ENCODE assay signal across 2 cellular contexts in genomic region chr18:74665905-74666304, GRCh38.
TF ChIP-seq lines count a peak whose summit lies in the region.

No MANE protein-coding gene starts in this region.

TF ChIP-seq in GM23338, 12 proteins besides CTCF, POLR2A, EP300 and RAD21 (continued from another document):
- TF ChIP-seq, protein P1, sequence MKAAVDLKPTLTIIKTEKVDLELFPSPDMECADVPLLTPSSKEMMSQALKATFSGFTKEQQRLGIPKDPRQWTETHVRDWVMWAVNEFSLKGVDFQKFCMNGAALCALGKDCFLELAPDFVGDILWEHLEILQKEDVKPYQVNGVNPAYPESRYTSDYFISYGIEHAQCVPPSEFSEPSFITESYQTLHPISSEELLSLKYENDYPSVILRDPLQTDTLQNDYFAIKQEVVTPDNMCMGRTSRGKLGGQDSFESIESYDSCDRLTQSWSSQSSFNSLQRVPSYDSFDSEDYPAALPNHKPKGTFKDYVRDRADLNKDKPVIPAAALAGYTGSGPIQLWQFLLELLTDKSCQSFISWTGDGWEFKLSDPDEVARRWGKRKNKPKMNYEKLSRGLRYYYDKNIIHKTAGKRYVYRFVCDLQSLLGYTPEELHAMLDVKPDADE (IDR thresholded peaks at IDR 0.05): no peak
- TF ChIP-seq JUNB (IDR thresholded peaks at IDR 0.05; ENCODE audit: unreplicated experiment): no peak
- TF ChIP-seq ZNF462 (CRISPR knock-in tag; IDR thresholded peaks at IDR 0.05): no peak
- no peak for TF ChIP-seq POLR2AphosphoS5 (IDR thresholded peaks at IDR 0.05; ENCODE audit: low read depth)
- TF ChIP-seq NANOG (IDR thresholded peaks at IDR 0.05; ENCODE audit: borderline replicate concordance): no peak
- TF ChIP-seq ZNF114 (CRISPR knock-in tag; IDR thresholded peaks at IDR 0.05): no peak
- TF ChIP-seq EZH2phosphoT487 (IDR thresholded peaks at IDR 0.05; ENCODE audit: unreplicated experiment): no peak
- no peak for TF ChIP-seq REST (IDR thresholded peaks at IDR 0.05; ENCODE audit: unreplicated experiment)
- TF ChIP-seq EZH2 (IDR thresholded peaks at IDR 0.05; ENCODE audit: low read depth, unreplicated experiment): no peak
- TF ChIP-seq STAT1 (IDR thresholded peaks at IDR 0.05; ENCODE audit: unreplicated experiment): no peak

TF ChIP-seq in H1, 55 proteins besides CTCF, POLR2A, EP300 and RAD21 (continued from another document):
- no peak for TF ChIP-seq GABPA (IDR thresholded peaks at IDR 0.05; ENCODE audit: borderline replicate concordance, insufficient read depth, low read length)
- no peak for TF ChIP-seq BCL11A (IDR thresholded peaks at IDR 0.05; ENCODE audit: low read depth in 2 of 2, low read length in 2 of 2)
- no peak for TF ChIP-seq ASH2L (IDR thresholded peaks at IDR 0.05; ENCODE audit: low read length)
- TF ChIP-seq SP2 (IDR thresholded peaks at IDR 0.05; ENCODE audit: low read length): no peak
- no peak for TF ChIP-seq TAF7 (optimal IDR thresholded peaks at IDR 0.05; ENCODE audit: borderline replicate concordance, low read depth, low read length)
- no peak for TF ChIP-seq GTF2F1 (IDR thresholded peaks at IDR 0.05; ENCODE audit: borderline replicate concordance, low read depth, low read length)
- TF ChIP-seq NANOG (IDR thresholded peaks at IDR 0.05; ENCODE audit: insufficient read depth, low read depth, low read length, poor library complexity, severe bottlenecking): no peak
- TF ChIP-seq SIRT6 (IDR thresholded peaks at IDR 0.05; ENCODE audit: low read length): no peak
- TF ChIP-seq, protein P2, sequence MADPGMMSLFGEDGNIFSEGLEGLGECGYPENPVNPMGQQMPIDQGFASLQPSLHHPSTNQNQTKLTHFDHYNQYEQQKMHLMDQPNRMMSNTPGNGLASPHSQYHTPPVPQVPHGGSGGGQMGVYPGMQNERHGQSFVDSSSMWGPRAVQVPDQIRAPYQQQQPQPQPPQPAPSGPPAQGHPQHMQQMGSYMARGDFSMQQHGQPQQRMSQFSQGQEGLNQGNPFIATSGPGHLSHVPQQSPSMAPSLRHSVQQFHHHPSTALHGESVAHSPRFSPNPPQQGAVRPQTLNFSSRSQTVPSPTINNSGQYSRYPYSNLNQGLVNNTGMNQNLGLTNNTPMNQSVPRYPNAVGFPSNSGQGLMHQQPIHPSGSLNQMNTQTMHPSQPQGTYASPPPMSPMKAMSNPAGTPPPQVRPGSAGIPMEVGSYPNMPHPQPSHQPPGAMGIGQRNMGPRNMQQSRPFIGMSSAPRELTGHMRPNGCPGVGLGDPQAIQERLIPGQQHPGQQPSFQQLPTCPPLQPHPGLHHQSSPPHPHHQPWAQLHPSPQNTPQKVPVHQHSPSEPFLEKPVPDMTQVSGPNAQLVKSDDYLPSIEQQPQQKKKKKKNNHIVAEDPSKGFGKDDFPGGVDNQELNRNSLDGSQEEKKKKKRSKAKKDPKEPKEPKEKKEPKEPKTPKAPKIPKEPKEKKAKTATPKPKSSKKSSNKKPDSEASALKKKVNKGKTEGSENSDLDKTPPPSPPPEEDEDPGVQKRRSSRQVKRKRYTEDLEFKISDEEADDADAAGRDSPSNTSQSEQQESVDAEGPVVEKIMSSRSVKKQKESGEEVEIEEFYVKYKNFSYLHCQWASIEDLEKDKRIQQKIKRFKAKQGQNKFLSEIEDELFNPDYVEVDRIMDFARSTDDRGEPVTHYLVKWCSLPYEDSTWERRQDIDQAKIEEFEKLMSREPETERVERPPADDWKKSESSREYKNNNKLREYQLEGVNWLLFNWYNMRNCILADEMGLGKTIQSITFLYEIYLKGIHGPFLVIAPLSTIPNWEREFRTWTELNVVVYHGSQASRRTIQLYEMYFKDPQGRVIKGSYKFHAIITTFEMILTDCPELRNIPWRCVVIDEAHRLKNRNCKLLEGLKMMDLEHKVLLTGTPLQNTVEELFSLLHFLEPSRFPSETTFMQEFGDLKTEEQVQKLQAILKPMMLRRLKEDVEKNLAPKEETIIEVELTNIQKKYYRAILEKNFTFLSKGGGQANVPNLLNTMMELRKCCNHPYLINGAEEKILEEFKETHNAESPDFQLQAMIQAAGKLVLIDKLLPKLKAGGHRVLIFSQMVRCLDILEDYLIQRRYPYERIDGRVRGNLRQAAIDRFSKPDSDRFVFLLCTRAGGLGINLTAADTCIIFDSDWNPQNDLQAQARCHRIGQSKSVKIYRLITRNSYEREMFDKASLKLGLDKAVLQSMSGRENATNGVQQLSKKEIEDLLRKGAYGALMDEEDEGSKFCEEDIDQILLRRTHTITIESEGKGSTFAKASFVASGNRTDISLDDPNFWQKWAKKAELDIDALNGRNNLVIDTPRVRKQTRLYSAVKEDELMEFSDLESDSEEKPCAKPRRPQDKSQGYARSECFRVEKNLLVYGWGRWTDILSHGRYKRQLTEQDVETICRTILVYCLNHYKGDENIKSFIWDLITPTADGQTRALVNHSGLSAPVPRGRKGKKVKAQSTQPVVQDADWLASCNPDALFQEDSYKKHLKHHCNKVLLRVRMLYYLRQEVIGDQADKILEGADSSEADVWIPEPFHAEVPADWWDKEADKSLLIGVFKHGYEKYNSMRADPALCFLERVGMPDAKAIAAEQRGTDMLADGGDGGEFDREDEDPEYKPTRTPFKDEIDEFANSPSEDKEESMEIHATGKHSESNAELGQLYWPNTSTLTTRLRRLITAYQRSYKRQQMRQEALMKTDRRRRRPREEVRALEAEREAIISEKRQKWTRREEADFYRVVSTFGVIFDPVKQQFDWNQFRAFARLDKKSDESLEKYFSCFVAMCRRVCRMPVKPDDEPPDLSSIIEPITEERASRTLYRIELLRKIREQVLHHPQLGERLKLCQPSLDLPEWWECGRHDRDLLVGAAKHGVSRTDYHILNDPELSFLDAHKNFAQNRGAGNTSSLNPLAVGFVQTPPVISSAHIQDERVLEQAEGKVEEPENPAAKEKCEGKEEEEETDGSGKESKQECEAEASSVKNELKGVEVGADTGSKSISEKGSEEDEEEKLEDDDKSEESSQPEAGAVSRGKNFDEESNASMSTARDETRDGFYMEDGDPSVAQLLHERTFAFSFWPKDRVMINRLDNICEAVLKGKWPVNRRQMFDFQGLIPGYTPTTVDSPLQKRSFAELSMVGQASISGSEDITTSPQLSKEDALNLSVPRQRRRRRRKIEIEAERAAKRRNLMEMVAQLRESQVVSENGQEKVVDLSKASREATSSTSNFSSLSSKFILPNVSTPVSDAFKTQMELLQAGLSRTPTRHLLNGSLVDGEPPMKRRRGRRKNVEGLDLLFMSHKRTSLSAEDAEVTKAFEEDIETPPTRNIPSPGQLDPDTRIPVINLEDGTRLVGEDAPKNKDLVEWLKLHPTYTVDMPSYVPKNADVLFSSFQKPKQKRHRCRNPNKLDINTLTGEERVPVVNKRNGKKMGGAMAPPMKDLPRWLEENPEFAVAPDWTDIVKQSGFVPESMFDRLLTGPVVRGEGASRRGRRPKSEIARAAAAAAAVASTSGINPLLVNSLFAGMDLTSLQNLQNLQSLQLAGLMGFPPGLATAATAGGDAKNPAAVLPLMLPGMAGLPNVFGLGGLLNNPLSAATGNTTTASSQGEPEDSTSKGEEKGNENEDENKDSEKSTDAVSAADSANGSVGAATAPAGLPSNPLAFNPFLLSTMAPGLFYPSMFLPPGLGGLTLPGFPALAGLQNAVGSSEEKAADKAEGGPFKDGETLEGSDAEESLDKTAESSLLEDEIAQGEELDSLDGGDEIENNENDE (IDR thresholded peaks at IDR 0.05; ENCODE audit: insufficient replicate concordance, low read length): no peak
- no peak for TF ChIP-seq POU5F1 (IDR thresholded peaks at IDR 0.05; ENCODE audit: low read depth, low read length)
- TF ChIP-seq, protein P3, sequence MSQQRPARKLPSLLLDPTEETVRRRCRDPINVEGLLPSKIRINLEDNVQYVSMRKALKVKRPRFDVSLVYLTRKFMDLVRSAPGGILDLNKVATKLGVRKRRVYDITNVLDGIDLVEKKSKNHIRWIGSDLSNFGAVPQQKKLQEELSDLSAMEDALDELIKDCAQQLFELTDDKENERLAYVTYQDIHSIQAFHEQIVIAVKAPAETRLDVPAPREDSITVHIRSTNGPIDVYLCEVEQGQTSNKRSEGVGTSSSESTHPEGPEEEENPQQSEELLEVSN (IDR thresholded peaks at IDR 0.05): no peak
- TF ChIP-seq ZNF274 (IDR thresholded peaks at IDR 0.05; ENCODE audit: borderline replicate concordance, extremely low read depth, low read length): no peak
- no peak for TF ChIP-seq CBX8 (IDR thresholded peaks at IDR 0.05; ENCODE audit: borderline replicate concordance, low read depth, low read length)
- no peak for TF ChIP-seq SRF (IDR thresholded peaks at IDR 0.05; ENCODE audit: low read depth, low read length)
- no peak for TF ChIP-seq MAX (IDR thresholded peaks at IDR 0.05)
- no peak for TF ChIP-seq BACH1 (IDR thresholded peaks at IDR 0.05; ENCODE audit: low read length)
